In the genomic region with DNA sequence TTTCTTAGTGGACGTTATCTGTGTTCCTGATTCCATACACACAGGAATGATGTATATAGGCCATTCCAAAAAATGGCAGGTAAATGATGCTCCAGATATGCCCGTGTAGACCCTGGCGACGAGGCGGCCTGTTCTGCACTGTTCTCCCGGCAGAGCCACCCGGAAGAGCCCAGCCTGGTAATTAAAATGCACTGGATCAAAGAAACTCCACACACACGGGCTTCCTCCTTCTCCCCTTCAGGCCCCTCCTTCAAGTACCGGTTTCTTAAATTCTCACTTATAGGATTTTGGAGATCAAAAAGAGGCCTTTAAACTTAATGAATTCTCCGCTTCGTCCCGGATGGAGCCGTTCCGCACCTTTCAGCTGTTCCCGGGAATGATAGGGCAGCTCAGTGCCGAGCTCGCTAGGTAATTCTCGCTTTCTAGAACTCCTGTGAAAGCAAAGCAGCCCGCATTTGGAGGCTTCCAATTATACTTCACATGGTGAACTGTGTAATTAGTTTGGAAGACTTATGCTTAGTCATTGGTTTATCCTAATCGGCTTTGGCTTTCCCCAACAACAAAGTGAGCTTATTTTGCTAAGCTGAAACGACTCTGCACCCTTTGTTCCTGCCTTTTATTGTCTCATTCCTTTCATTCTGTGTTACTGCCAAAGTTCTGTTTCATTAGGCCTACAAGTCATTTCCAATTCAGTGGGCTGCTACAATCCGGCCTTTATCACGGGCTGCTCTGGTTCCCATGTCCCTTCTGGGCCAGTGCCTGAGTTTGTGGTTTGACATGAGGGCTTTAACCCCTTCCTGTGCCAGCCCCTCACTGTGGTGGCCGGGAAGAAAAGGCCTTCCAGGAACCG, we compare ENCODE assay signal across 1 cellular context.
TF ChIP-seq lines count a peak whose summit lies in the region.

No MANE protein-coding gene starts in this region.

TF ChIP-seq in HepG2, 621 proteins besides CTCF, POLR2A, EP300 and RAD21 (continued from another document):
- TF ChIP-seq, protein P1, sequence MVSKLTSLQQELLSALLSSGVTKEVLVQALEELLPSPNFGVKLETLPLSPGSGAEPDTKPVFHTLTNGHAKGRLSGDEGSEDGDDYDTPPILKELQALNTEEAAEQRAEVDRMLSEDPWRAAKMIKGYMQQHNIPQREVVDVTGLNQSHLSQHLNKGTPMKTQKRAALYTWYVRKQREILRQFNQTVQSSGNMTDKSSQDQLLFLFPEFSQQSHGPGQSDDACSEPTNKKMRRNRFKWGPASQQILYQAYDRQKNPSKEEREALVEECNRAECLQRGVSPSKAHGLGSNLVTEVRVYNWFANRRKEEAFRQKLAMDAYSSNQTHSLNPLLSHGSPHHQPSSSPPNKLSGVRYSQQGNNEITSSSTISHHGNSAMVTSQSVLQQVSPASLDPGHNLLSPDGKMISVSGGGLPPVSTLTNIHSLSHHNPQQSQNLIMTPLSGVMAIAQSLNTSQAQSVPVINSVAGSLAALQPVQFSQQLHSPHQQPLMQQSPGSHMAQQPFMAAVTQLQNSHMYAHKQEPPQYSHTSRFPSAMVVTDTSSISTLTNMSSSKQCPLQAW (CRISPR knock-in tag; IDR thresholded peaks at IDR 0.05), result no peak
- TF ChIP-seq, protein P2, sequence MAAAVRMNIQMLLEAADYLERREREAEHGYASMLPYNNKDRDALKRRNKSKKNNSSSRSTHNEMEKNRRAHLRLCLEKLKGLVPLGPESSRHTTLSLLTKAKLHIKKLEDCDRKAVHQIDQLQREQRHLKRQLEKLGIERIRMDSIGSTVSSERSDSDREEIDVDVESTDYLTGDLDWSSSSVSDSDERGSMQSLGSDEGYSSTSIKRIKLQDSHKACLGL (CRISPR knock-in tag; IDR thresholded peaks at IDR 0.05), result no peak
